18 cellular contexts compared by ENCODE assay signal in the genomic region with DNA sequence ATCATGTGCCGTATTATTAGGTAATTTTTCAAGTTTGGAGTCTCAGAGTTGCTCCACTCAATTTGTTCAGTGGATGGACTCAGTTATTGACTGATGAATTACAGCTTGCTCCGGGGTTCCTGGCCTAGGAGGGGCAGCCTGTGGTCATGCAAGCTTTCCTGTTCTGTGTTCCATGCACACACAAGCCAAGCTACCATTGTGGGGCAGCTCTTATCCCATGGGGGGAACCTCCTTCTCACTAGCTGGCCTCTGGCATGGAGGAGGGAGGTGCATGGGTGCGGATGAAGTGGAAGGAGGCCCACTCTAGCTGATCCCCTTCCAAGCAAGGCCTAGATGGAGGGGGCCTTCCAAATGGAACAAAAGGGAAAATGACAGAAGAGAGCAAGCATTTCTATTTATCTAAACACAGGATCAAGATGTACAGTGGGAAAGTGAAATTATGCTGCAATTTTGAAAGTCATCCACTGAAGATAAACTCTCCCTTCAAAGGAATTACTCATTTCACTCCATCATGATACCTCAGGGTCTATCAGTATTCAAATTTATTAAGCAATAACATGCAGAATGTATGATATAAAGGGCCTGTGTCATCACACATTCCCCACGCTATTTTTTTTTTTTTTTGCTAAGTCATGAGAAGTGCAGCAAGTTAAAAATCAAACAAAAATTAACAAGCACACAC.
DNase-seq lines count a peak whose midpoint lies in the region; ATAC-seq and TF ChIP-seq lines count a peak whose summit lies in the region.
"Had no signal": no experiment of that assay in that cellular context is flagged by ENCODE, and none has a peak within 500 bp of the region (broad histone marks: within the 10 kb centered on the region; RNA-seq: fewer than 3 reads in every experiment).

No MANE protein-coding gene starts in this region.

- peaks cover 23% of the 10 kb centered on the region for H3K27me3 Mint-ChIP-seq in nephron (ENCODE audit: low read depth)

- peaks cover 70% of the 10 kb centered on the region for H3K4me1 Mint-ChIP-seq in nephron

- no peak for ATAC-seq in HG03342 (IDR thresholded peaks at IDR 0.05; ENCODE audit: unreplicated experiment)
- ATAC-seq in HG03520 (IDR thresholded peaks at IDR 0.05; ENCODE audit: unreplicated experiment): no peak
- ATAC-seq: activated naive CD4-positive, alpha-beta T cell treated with anti-CD3 and anti-CD28 coated beads, Interleukin-2, amount 50 U/mL, for 72 hours; stimulated activated naive B cell treated with anti-CD40 and anti-IgM and Interleukin-4, amounts not matched to agents 10 μg/mL and 1 μg/mL and 100 μg/mL, for 72 hours had no signal

- H3K9me3 ChIP-seq in vagina: no peaks in the 10 kb centered on the region

- intact Hi-C loops in vagina (cut with DNase I): no loop called here

- no peaks in the 10 kb centered on the region for H3K9me3 Mint-ChIP-seq in nephron
- H3K9me3 Mint-ChIP-seq: activated naive CD4-positive, alpha-beta T cell treated with anti-CD3 and anti-CD28 coated beads, Interleukin-2, amount 50 U/mL, for 72 hours; neural crest cell; stimulated activated naive B cell treated with anti-CD40 and anti-IgM and Interleukin-4, amounts not matched to agents 10 μg/mL and 1 μg/mL and 100 μg/mL, for 72 hours had no signal

- peak overlapping the region; percentile 57 for H3K27ac ChIP-seq in vagina
- H3K27ac ChIP-seq: cardiac muscle cell had no signal

- TF ChIP-seq POLR2A in vagina (IDR thresholded peaks at IDR 0.05): no peak

- DNase-seq in activated effector memory CD4-positive, alpha-beta T cell treated with anti-CD3 and anti-CD28 coated beads, Interleukin-2, amount 50 U/mL, for 16 hours: peak; percentile 22
- DNase-seq in activated effector memory CD4-positive, alpha-beta T cell treated with Interleukin-2 at 50 U/mL for 16 hours: no peak
- DNase-seq in epithelial cell of esophagus (ENCODE audit: low read depth): peak; percentile 75
- DNase-seq in vagina (ENCODE audit: extremely low spot score in 2 of 2): no peak
- DNase-seq in epidermal melanocyte (ENCODE audit: insufficient read length, low spot score): no peak
- DNase-seq: activated CD4-positive, alpha-beta T cell treated with anti-CD3 and anti-CD28 coated beads, Interleukin-2, amount 50 U/mL, for 4 hours; activated T-cell treated with anti-CD3 and anti-CD28 coated beads for 4 hours; CD4-positive, alpha-beta memory T cell; islet precursor cell; NK-92 treated with Interleukin-12 subunit alpha and Interleukin-12 subunit beta, amount 100 ng/mL, for 24 hours; stimulated activated CD4-positive, alpha-beta T cell treated with anti-CD3 and anti-CD28 coated beads, Interleukin-15, amount 100 ng/mL, for 24 hours; stimulated activated naive B cell treated with anti-CD40 and anti-IgM and Interleukin-4, amounts not matched to agents 10 μg/mL and 1 μg/mL and 100 μg/mL, for 72 hours had no signal

- H3K4me3 ChIP-seq in epithelial cell of esophagus (ENCODE audit: low read length): no peak overlapping the region
- H3K4me3 ChIP-seq in vagina: no peak overlapping the region
- H3K4me3 ChIP-seq: cardiac muscle cell had no signal

- H3K4me3 Mint-ChIP-seq in nephron: peak overlapping the region; percentile 62 to 89 (median 87)
- H3K4me3 Mint-ChIP-seq: CD4-positive, alpha-beta memory T cell; neural crest cell; stimulated activated naive B cell treated with anti-CD40 and anti-IgM and Interleukin-4, amounts not matched to agents 10 μg/mL and 1 μg/mL and 100 μg/mL, for 72 hours had no signal

- H3K36me3 ChIP-seq in vagina: no peaks in the 10 kb centered on the region
- H3K36me3 ChIP-seq: cardiac muscle cell had no signal

- peak overlapping the region; percentile 91 to 94 (median 93) for H3K27ac Mint-ChIP-seq in nephron
- H3K27ac Mint-ChIP-seq: activated naive CD4-positive, alpha-beta T cell treated with anti-CD3 and anti-CD28 coated beads, Interleukin-2, amount 50 U/mL, for 72 hours; CD4-positive, alpha-beta memory T cell; stimulated activated naive B cell treated with anti-CD40 and anti-IgM and Interleukin-4, amounts not matched to agents 10 μg/mL and 1 μg/mL and 100 μg/mL, for 72 hours had no signal

- TF ChIP-seq CTCF in epithelial cell of esophagus (IDR thresholded peaks at IDR 0.05; ENCODE audit: insufficient read depth, low read depth, low read length, missing control alignments) (no peak), nephron (IDR thresholded peaks at IDR 0.05; ENCODE audit: unreplicated experiment in 3 of 3) (no peak), vagina (IDR thresholded peaks at IDR 0.05) (no peak)

- H3K27me3 ChIP-seq in vagina: no peaks in the 10 kb centered on the region

- no peaks in the 10 kb centered on the region for H3K36me3 Mint-ChIP-seq in nephron (ENCODE audit: low read depth)
- H3K36me3 Mint-ChIP-seq: activated naive CD4-positive, alpha-beta T cell treated with anti-CD3 and anti-CD28 coated beads, Interleukin-2, amount 50 U/mL, for 72 hours; CD4-positive, alpha-beta memory T cell; stimulated activated naive B cell treated with anti-CD40 and anti-IgM and Interleukin-4, amounts not matched to agents 10 μg/mL and 1 μg/mL and 100 μg/mL, for 72 hours had no signal

- H3K4me1 ChIP-seq in vagina: peaks cover 58% of the 10 kb centered on the region

Comparison
In these comparisons a context has a peak if more than half of its experiments do, and no peak if none do; other contexts are left out.
1. DNase-seq: peak in activated effector memory CD4-positive, alpha-beta T cell treated with anti-CD3 and anti-CD28 coated beads, Interleukin-2, amount 50 U/mL, for 16 hours (single experiment) and epithelial cell of esophagus (single experiment); none in activated effector memory CD4-positive, alpha-beta T cell treated with Interleukin-2 at 50 U/mL for 16 hours (single experiment), vagina (0 of 2) and epidermal melanocyte (single experiment).